In the genomic region with DNA sequence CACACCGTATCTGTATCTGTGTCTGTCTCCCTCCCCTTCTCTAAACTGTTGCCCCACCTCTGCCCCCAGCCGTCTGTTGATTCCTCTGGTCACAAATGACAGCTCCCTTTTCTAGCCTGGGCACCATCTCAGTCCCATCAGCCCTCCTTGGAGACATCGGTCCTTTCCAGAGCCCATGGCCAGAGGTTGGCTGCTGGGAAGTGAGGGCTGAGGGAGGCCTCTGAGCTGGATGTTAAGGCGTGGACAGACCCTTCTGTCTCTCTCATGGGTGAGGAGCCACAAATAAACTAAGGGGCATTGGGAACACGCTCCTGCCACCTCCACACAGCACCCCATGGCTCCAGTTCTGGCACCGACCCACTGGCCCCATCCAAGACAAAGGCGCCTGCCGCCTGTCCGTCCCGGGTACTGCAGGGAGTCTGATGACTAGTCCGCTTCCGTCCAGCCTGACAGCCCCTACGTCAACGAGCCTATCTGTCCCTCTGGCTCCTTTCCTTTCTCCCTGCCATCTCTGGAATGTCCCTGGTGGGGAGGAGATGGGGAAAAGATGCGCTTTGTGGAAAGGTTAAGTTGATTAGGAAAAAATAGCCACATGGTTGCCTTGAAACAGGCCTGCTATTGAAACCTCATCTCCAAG, we compare ENCODE assay signal across 1 cellular context.
A peak's percentile ranks its signal among the peaks of the same experiment; 100 is the strongest.
TF ChIP-seq lines count a peak whose summit lies in the region.

No MANE protein-coding gene starts in this region.

TF ChIP-seq in K562, 482 proteins besides CTCF, POLR2A, EP300 and RAD21 (continued from another document):
- TF ChIP-seq, protein P1, sequence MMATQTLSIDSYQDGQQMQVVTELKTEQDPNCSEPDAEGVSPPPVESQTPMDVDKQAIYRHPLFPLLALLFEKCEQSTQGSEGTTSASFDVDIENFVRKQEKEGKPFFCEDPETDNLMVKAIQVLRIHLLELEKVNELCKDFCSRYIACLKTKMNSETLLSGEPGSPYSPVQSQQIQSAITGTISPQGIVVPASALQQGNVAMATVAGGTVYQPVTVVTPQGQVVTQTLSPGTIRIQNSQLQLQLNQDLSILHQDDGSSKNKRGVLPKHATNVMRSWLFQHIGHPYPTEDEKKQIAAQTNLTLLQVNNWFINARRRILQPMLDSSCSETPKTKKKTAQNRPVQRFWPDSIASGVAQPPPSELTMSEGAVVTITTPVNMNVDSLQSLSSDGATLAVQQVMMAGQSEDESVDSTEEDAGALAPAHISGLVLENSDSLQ (IDR thresholded peaks at IDR 0.05), result 0 out of 2 replicates have a peak, but pooled peaks have one; percentile 17
- TF ChIP-seq, protein P2, sequence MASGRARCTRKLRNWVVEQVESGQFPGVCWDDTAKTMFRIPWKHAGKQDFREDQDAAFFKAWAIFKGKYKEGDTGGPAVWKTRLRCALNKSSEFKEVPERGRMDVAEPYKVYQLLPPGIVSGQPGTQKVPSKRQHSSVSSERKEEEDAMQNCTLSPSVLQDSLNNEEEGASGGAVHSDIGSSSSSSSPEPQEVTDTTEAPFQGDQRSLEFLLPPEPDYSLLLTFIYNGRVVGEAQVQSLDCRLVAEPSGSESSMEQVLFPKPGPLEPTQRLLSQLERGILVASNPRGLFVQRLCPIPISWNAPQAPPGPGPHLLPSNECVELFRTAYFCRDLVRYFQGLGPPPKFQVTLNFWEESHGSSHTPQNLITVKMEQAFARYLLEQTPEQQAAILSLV (tag; IDR thresholded peaks at IDR 0.05), result no peak
- TF ChIP-seq, protein P3, sequence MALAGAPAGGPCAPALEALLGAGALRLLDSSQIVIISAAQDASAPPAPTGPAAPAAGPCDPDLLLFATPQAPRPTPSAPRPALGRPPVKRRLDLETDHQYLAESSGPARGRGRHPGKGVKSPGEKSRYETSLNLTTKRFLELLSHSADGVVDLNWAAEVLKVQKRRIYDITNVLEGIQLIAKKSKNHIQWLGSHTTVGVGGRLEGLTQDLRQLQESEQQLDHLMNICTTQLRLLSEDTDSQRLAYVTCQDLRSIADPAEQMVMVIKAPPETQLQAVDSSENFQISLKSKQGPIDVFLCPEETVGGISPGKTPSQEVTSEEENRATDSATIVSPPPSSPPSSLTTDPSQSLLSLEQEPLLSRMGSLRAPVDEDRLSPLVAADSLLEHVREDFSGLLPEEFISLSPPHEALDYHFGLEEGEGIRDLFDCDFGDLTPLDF (CRISPR knock-in tag; IDR thresholded peaks at IDR 0.05), result no peak
- TF ChIP-seq, protein P4, sequence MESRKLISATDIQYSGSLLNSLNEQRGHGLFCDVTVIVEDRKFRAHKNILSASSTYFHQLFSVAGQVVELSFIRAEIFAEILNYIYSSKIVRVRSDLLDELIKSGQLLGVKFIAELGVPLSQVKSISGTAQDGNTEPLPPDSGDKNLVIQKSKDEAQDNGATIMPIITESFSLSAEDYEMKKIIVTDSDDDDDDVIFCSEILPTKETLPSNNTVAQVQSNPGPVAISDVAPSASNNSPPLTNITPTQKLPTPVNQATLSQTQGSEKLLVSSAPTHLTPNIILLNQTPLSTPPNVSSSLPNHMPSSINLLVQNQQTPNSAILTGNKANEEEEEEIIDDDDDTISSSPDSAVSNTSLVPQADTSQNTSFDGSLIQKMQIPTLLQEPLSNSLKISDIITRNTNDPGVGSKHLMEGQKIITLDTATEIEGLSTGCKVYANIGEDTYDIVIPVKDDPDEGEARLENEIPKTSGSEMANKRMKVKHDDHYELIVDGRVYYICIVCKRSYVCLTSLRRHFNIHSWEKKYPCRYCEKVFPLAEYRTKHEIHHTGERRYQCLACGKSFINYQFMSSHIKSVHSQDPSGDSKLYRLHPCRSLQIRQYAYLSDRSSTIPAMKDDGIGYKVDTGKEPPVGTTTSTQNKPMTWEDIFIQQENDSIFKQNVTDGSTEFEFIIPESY (CRISPR knock-in tag; IDR thresholded peaks at IDR 0.05), result peak; percentile 95
- TF ChIP-seq, protein P5, sequence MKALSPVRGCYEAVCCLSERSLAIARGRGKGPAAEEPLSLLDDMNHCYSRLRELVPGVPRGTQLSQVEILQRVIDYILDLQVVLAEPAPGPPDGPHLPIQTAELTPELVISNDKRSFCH (CRISPR knock-in tag; IDR thresholded peaks at IDR 0.05), result no peak
- TF ChIP-seq, protein P5 (tag; IDR thresholded peaks at IDR 0.05), result no peak
